In the genomic region with DNA sequence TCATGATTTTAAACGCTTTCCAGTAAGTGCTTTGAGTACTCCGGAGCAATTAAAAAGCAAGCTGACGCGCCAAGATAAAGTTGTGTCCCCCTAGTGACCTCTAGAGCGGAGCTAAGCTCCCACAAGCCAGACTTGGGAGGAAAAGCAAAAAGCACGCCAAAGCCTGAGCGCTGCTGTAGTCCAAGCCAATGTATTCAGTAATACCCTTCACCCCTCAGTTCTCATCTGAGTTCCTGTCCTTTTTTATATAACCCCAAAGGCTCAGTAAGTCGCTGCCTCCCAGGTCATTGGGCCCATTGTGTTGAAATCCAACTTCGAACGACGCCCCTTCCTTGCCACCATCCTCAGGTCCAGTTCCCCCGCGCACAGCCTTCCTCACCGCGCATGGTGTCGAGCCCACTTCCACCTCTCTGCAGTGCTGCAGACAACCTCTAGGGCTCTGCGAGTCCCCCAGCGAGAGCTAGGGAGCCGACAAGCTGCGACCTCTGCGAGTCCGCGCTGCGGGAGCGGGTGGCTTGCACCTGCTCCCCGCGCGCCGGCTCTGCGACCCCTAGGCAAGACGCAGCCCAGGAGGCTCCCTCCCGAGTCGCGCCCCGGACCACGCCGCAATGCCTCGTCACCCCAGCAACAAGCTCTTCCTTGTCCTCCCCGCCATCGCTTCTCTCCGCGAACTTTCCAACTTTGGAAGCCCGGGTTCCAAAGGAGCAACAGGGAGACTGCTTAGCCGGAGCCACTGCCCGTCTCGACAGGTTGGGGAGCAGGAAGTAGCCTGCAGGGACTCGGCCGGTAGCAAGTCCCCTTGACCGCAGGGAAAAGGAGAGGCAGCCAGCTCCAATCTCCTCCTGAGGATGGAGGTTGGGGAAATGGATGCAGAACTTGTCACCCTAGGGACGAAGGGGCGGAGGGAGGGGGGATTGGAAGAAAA, we compare ENCODE assay signal across 8 cellular contexts. TPM values are rescaled to one million over a fixed set of nuclear protein-coding genes. Genes with fewer than 3 reads are reported as not detected.
DNase-seq lines count a peak whose midpoint lies in the region; ATAC-seq, FAIRE-seq and TF ChIP-seq lines count a peak whose summit lies in the region.

No MANE protein-coding gene starts in this region.

- in situ Hi-C loops in gastrocnemius medialis (cut with MboI; ENCODE audit: low sequenced_read_pairs in 4 of 4): loop anchor here in 1 of 4 donors (25.0 kb wide), 1 partner anchor 352 kb away; no protein-coding TSS in a partner anchor

- H3K4me1 Mint-ChIP-seq in CD4-positive, CD25-positive, alpha-beta regulatory T cell: peaks cover 0 to 20% (median 11%) of the 10 kb centered on the region in 4 donors
- peaks cover 7% of the 10 kb centered on the region for H3K4me1 Mint-ChIP-seq in astrocyte (ENCODE audit: low read depth, unreplicated experiment)

- peak in 1 of 3 donors; percentile 41 for DNase-seq in CD4-positive, CD25-positive, alpha-beta regulatory T cell
- DNase-seq in NCI-H748 (lab: John Stamatoyannopoulos, UW; ENCODE audit: unreplicated experiment) (peak; percentile 90), astrocyte (ENCODE audit: low read depth) (peak; percentile 34), gastrocnemius medialis (peak in 1 of 2 donors; percentile 9)
- no peak for DNase-seq in central memory CD4-positive, alpha-beta T cell

- peaks cover 0 to 6% (median 0%) of the 10 kb centered on the region in 7 donors for H3K9me3 Mint-ChIP-seq in CD4-positive, CD25-positive, alpha-beta regulatory T cell
- H3K9me3 Mint-ChIP-seq in astrocyte (ENCODE audit: unreplicated experiment): no peaks in the 10 kb centered on the region

- no peaks in the 10 kb centered on the region for H4K20me1 ChIP-seq in astrocyte (ENCODE audit: insufficient read depth, low read length)

- H3K4me1 ChIP-seq in CD4-positive, CD25-positive, alpha-beta regulatory T cell (ENCODE audit: control insufficient read depth, insufficient read depth, low read length, poor library complexity, severe bottlenecking): peaks cover 4% of the 10 kb centered on the region
- H3K4me1 ChIP-seq in astrocyte (ENCODE audit: insufficient read depth, low read length) (peaks cover 11% of the 10 kb centered on the region), iPS-18a (ENCODE audit: control insufficient read depth, low read depth, low read length) (no peaks in the 10 kb centered on the region), gastrocnemius medialis (peaks cover 14 to 21% of the 10 kb centered on the region in 2 donors)

- TF ChIP-seq CTCF in astrocyte (IDR thresholded peaks at IDR 0.05; ENCODE audit: insufficient read depth, low read depth, low read length) (peak; percentile 34), gastrocnemius medialis (IDR thresholded peaks at IDR 0.05 in 4 of 5, conservative IDR thresholded peaks at IDR 0.05 in 1 of 5) (peak in 1 of 5 experiments; percentile 57)

- no peaks in the 10 kb centered on the region for H3K9me3 ChIP-seq in CD4-positive, CD25-positive, alpha-beta regulatory T cell (ENCODE audit: control insufficient read depth in 2 of 2, low read length in 2 of 2)
- H3K9me3 ChIP-seq in astrocyte (ENCODE audit: insufficient read depth, low read depth, low read length) (no peaks in the 10 kb centered on the region), iPS-18a (ENCODE audit: control insufficient read depth, low read depth, low read length) (no peaks in the 10 kb centered on the region), gastrocnemius medialis (no peaks in the 10 kb centered on the region)

- ATAC-seq in CD4-positive, CD25-positive, alpha-beta regulatory T cell (ENCODE audit: low read depth in 2 of 2): peak; percentile 45 to 58
- ATAC-seq in GM19035 (IDR thresholded peaks at IDR 0.05; ENCODE audit: unreplicated experiment) (peak; percentile 94), HG03135 (IDR thresholded peaks at IDR 0.05; ENCODE audit: unreplicated experiment) (peak; percentile 96), gastrocnemius medialis (no peak)

- H3K27ac Mint-ChIP-seq in CD4-positive, CD25-positive, alpha-beta regulatory T cell: no peak overlapping the region
- no peak overlapping the region for H3K27ac Mint-ChIP-seq in astrocyte (ENCODE audit: unreplicated experiment)

- peaks cover 60% of the 10 kb centered on the region for H3K27me3 Mint-ChIP-seq in CD4-positive, CD25-positive, alpha-beta regulatory T cell
- peaks cover 52% of the 10 kb centered on the region for H3K27me3 Mint-ChIP-seq in astrocyte (ENCODE audit: low read depth, unreplicated experiment)

- intact Hi-C loops in gastrocnemius medialis (cut with DNase I; ENCODE audit: low total_unique reads): no loop called here

- H3K36me3 ChIP-seq in CD4-positive, CD25-positive, alpha-beta regulatory T cell (ENCODE audit: control insufficient read depth, insufficient read depth, low read length): no peaks in the 10 kb centered on the region
- H3K36me3 ChIP-seq in astrocyte (ENCODE audit: insufficient read depth, low read length) (no peaks in the 10 kb centered on the region), iPS-18a (ENCODE audit: control insufficient read depth, low read depth, low read length) (no peaks in the 10 kb centered on the region), gastrocnemius medialis (no peaks in the 10 kb centered on the region)

- peak overlapping the region; percentile 92 for H3K4me2 ChIP-seq in astrocyte (ENCODE audit: low read length)

- peaks cover 27% of the 10 kb centered on the region for H3K27me3 ChIP-seq in CD4-positive, CD25-positive, alpha-beta regulatory T cell (ENCODE audit: control insufficient read depth, insufficient read depth, low read length)
- peaks cover 12% of the 10 kb centered on the region for H3K27me3 ChIP-seq in astrocyte (ENCODE audit: insufficient read depth, low read length)
- peaks cover 70% of the 10 kb centered on the region for H3K27me3 ChIP-seq in iPS-18a (ENCODE audit: control insufficient read depth, insufficient read depth, low read length)
- peaks cover 37 to 67% (median 44%) of the 10 kb centered on the region in 3 donors for H3K27me3 ChIP-seq in gastrocnemius medialis

- no peak for FAIRE-seq in astrocyte (lab: Jason Lieb, UNC)

- H3K79me2 ChIP-seq in astrocyte (ENCODE audit: insufficient read depth, low read length): no peaks in the 10 kb centered on the region

- H3K36me3 Mint-ChIP-seq in CD4-positive, CD25-positive, alpha-beta regulatory T cell: no peaks in the 10 kb centered on the region
- no peaks in the 10 kb centered on the region for H3K36me3 Mint-ChIP-seq in astrocyte (ENCODE audit: low read depth, unreplicated experiment)

- no peak overlapping the region for H3K27ac ChIP-seq in CD4-positive, CD25-positive, alpha-beta regulatory T cell (ENCODE audit: insufficient read depth, low read length, poor library complexity, severe bottlenecking)
- no peak overlapping the region for H3K27ac ChIP-seq in astrocyte (ENCODE audit: low read depth, low read length)
- no peak overlapping the region for H3K27ac ChIP-seq in iPS-18a (ENCODE audit: low read length)
- H3K27ac ChIP-seq in gastrocnemius medialis: no peak overlapping the region

- peak overlapping the region; percentile 82 for H2AFZ ChIP-seq in astrocyte (ENCODE audit: low read depth, low read length)

- no peak for TF ChIP-seq POLR2A in gastrocnemius medialis (IDR thresholded peaks at IDR 0.05)

- peak overlapping the region; percentile 74 for H3K9ac ChIP-seq in astrocyte (ENCODE audit: low read length)
- H3K9ac ChIP-seq in iPS-18a (ENCODE audit: low read length): no peak overlapping the region

- H3K4me3 ChIP-seq in CD4-positive, CD25-positive, alpha-beta regulatory T cell (ENCODE audit: low read depth, low read length): no peak overlapping the region
- H3K4me3 ChIP-seq in astrocyte (ENCODE audit: insufficient read depth, low read depth, low read length) (peak overlapping the region; percentile 62), iPS-18a (ENCODE audit: low read length) (peak overlapping the region; percentile 78), gastrocnemius medialis (peak overlapping the region; percentile 48 to 60 (median 56))

- H3K4me3 Mint-ChIP-seq in CD4-positive, CD25-positive, alpha-beta regulatory T cell: peak overlapping the region in 2 of 4 donors; percentile 65 to 76
- H3K4me3 Mint-ChIP-seq in astrocyte (ENCODE audit: unreplicated experiment): peak overlapping the region; percentile 79

RNA-seq across cellular contexts. Expression of a gene that starts 3.8 kb away (rescaled TPM):
- total RNA-seq in CD4-positive, CD25-positive, alpha-beta regulatory T cell: 1.6 TPM
- polyA plus RNA-seq in CD4-positive, CD25-positive, alpha-beta regulatory T cell: 1 to 10 TPM in 3 of 4 donors, not detected in 1; 1.3 to 2.3 (median 1.4) TPM
- total RNA-seq in astrocyte: 1.6 and 2.2 TPM in 2 replicates
- total RNA-seq in gastrocnemius medialis: under 1 TPM in 2 of 4 donors, not detected in 2; 0.15 to 0.58 TPM

Comparison
In these comparisons a context has a peak if more than half of its experiments do, and no peak if none do; other contexts are left out.
1. ATAC-seq: peak in CD4-positive, CD25-positive, alpha-beta regulatory T cell (2 of 2), GM19035 (single experiment) and HG03135 (single experiment); none in gastrocnemius medialis (0 of 2).